Comparison of ENCODE assay signal across 2 cellular contexts in genomic region chr10:114027041-114027394, GRCh38.
TF ChIP-seq lines count a peak whose summit lies in the region.

No MANE protein-coding gene starts in this region.

TF ChIP-seq in A549, 52 proteins besides CTCF, POLR2A, EP300 and RAD21:
- no peak for TF ChIP-seq BCL3 (IDR thresholded peaks at IDR 0.05)
- no peak for TF ChIP-seq GATA3 (IDR thresholded peaks at IDR 0.05; ENCODE audit: borderline replicate concordance)
- TF ChIP-seq, protein P1, sequence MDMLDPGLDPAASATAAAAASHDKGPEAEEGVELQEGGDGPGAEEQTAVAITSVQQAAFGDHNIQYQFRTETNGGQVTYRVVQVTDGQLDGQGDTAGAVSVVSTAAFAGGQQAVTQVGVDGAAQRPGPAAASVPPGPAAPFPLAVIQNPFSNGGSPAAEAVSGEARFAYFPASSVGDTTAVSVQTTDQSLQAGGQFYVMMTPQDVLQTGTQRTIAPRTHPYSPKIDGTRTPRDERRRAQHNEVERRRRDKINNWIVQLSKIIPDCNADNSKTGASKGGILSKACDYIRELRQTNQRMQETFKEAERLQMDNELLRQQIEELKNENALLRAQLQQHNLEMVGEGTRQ (IDR thresholded peaks at IDR 0.05): no peak
- TF ChIP-seq ZFP36 (IDR thresholded peaks at IDR 0.05; ENCODE audit: borderline replicate concordance, partially characterized antibody): no peak
- no peak for TF ChIP-seq RFX5 (IDR thresholded peaks at IDR 0.05)
- TF ChIP-seq, protein P2, sequence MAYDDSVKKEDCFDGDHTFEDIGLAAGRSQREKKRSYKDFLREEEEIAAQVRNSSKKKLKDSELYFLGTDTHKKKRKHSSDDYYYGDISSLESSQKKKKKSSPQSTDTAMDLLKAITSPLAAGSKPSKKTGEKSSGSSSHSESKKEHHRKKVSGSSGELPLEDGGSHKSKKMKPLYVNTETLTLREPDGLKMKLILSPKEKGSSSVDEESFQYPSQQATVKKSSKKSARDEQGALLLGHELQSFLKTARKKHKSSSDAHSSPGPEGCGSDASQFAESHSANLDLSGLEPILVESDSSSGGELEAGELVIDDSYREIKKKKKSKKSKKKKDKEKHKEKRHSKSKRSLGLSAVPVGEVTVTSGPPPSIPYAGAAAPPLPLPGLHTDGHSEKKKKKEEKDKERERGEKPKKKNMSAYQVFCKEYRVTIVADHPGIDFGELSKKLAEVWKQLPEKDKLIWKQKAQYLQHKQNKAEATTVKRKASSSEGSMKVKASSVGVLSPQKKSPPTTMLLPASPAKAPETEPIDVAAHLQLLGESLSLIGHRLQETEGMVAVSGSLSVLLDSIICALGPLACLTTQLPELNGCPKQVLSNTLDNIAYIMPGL (CRISPR knock-in tag; IDR thresholded peaks at IDR 0.05; ENCODE audit: borderline replicate concordance): no peak
- no peak for TF ChIP-seq SMC3 (IDR thresholded peaks at IDR 0.05)
- no peak for TF ChIP-seq CBX2 (IDR thresholded peaks at IDR 0.05; ENCODE audit: borderline replicate concordance, low read depth)
- TF ChIP-seq TFCP2L1 (CRISPR knock-in tag; IDR thresholded peaks at IDR 0.05): no peak
- TF ChIP-seq TP53 (CRISPR knock-in tag; IDR thresholded peaks at IDR 0.05): no peak
- no peak for TF ChIP-seq CHD4 (IDR thresholded peaks at IDR 0.05; ENCODE audit: borderline replicate concordance)
- TF ChIP-seq, protein P3, sequence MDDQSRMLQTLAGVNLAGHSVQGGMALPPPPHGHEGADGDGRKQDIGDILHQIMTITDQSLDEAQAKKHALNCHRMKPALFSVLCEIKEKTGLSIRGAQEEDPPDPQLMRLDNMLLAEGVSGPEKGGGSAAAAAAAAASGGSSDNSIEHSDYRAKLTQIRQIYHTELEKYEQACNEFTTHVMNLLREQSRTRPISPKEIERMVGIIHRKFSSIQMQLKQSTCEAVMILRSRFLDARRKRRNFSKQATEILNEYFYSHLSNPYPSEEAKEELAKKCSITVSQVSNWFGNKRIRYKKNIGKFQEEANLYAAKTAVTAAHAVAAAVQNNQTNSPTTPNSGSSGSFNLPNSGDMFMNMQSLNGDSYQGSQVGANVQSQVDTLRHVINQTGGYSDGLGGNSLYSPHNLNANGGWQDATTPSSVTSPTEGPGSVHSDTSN (IDR thresholded peaks at IDR 0.05): no peak
- no peak for TF ChIP-seq MYC (IDR thresholded peaks at IDR 0.05; ENCODE audit: borderline replicate concordance, low read length)
- no peak for TF ChIP-seq CBX8 (IDR thresholded peaks at IDR 0.05)
- TF ChIP-seq KDM1A (IDR thresholded peaks at IDR 0.05; ENCODE audit: low read depth): no peak
- no peak for TF ChIP-seq BHLHE40 (IDR thresholded peaks at IDR 0.05; ENCODE audit: low read depth, low read length)
- TF ChIP-seq HOXB5 (CRISPR knock-in tag; IDR thresholded peaks at IDR 0.05): no peak
- TF ChIP-seq, protein P4, sequence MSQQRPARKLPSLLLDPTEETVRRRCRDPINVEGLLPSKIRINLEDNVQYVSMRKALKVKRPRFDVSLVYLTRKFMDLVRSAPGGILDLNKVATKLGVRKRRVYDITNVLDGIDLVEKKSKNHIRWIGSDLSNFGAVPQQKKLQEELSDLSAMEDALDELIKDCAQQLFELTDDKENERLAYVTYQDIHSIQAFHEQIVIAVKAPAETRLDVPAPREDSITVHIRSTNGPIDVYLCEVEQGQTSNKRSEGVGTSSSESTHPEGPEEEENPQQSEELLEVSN (IDR thresholded peaks at IDR 0.05; ENCODE audit: borderline replicate concordance, low read depth): no peak
TF ChIP-seq in A549: peak in this region for 0.

TF ChIP-seq in IMR-90, 13 proteins besides CTCF, POLR2A, EP300 and RAD21:
- no peak for TF ChIP-seq CHD1 (IDR thresholded peaks at IDR 0.05; ENCODE audit: low read depth, low read length)
- no peak for TF ChIP-seq MXI1 (IDR thresholded peaks at IDR 0.05; ENCODE audit: borderline replicate concordance, low read depth, low read length)
- TF ChIP-seq NFE2L2 (IDR thresholded peaks at IDR 0.05; ENCODE audit: low read depth, low read length): no peak
- no peak for TF ChIP-seq FOS (IDR thresholded peaks at IDR 0.05; ENCODE audit: low read depth, low read length)
- TF ChIP-seq SMC3 (IDR thresholded peaks at IDR 0.05; ENCODE audit: low read depth, low read length): no peak
- no peak for TF ChIP-seq RFX5 (IDR thresholded peaks at IDR 0.05; ENCODE audit: low read depth, low read length)
- TF ChIP-seq MAFK (IDR thresholded peaks at IDR 0.05; ENCODE audit: low read depth, low read length): no peak
- no peak for TF ChIP-seq MAZ (IDR thresholded peaks at IDR 0.05; ENCODE audit: borderline replicate concordance, low read depth, low read length)
- no peak for TF ChIP-seq ELK1 (IDR thresholded peaks at IDR 0.05; ENCODE audit: borderline replicate concordance, low read depth, low read length)
- TF ChIP-seq CEBPB (IDR thresholded peaks at IDR 0.05; ENCODE audit: low read depth, low read length): no peak
- no peak for TF ChIP-seq RCOR1 (IDR thresholded peaks at IDR 0.05; ENCODE audit: insufficient replicate concordance, low read length)
- TF ChIP-seq, protein P1 (IDR thresholded peaks at IDR 0.05; ENCODE audit: low read depth, low read length): no peak
- no peak for TF ChIP-seq BHLHE40 (IDR thresholded peaks at IDR 0.05; ENCODE audit: low read depth, low read length)
TF ChIP-seq in IMR-90: peak in this region for 0.
